8 cellular contexts compared by ENCODE assay signal in genomic region chr6:111871207-111871606, GRCh38. TPM values are rescaled to one million over a fixed set of nuclear protein-coding genes. Genes with fewer than 3 reads are reported as not detected.
DNase-seq lines count a peak whose midpoint lies in the region; ATAC-seq and TF ChIP-seq lines count a peak whose summit lies in the region.

No MANE protein-coding gene starts in this region.

- H3K36me3 Mint-ChIP-seq in brain, result peaks cover 23% of the 10 kb centered on the region

- no peaks in the 10 kb centered on the region for H3K9me3 Mint-ChIP-seq in brain

- H3K36me3 ChIP-seq in NT2/D1 (ENCODE audit: insufficient read depth, insufficient read length, low read length) (no peaks in the 10 kb centered on the region), mucosa of descending colon (ENCODE audit: low read depth) (no peaks in the 10 kb centered on the region)

- TF ChIP-seq CTCF in GM10248 (IDR thresholded peaks at IDR 0.05; ENCODE audit: control extremely low read depth, extremely low read depth, low read depth, missing control alignments) (no peak), brain (conservative IDR thresholded peaks at IDR 0.05) (no peak), mucosa of descending colon (IDR thresholded peaks at IDR 0.05) (no peak), lower leg skin (IDR thresholded peaks at IDR 0.05) (no peak)

- ATAC-seq in mucosa of descending colon (peak; percentile 3), HG03354 (IDR thresholded peaks at IDR 0.05; ENCODE audit: poor library complexity, severe bottlenecking, unreplicated experiment) (no peak), HG02588 (IDR thresholded peaks at IDR 0.05; ENCODE audit: unreplicated experiment) (no peak)

- H3K9me3 ChIP-seq in NT2/D1 (ENCODE audit: insufficient read depth, low read length) (no peaks in the 10 kb centered on the region), mucosa of descending colon (no peaks in the 10 kb centered on the region)

- H3K9ac ChIP-seq in NT2/D1 (ENCODE audit: insufficient read length, low read depth), result no peak overlapping the region

- DNase-seq in GM10248 (ENCODE audit: extremely low spot score), result peak; percentile 21
- no peak for DNase-seq in NT2/D1 (ENCODE audit: low read depth, low spot score)
- no peak for DNase-seq in mucosa of descending colon
- no peak for DNase-seq in lower leg skin (ENCODE audit: low spot score in 2 of 2)
- DNase-seq in middle frontal gyrus (ENCODE audit: extremely low spot score, low spot score), result no peak

- H3K27ac Mint-ChIP-seq in brain, result peak overlapping the region; percentile 97 to 99 (median 98)

- WGBS in lower leg skin, 2 donors, result 27 to 40% methylated on average over 3 of the region's 3 CpGs

- H3K4me1 ChIP-seq in NT2/D1 (ENCODE audit: insufficient read depth, insufficient read length) (no peaks in the 10 kb centered on the region), mucosa of descending colon (ENCODE audit: low read depth) (peaks cover 5% of the 10 kb centered on the region)

- H3K4me1 Mint-ChIP-seq in brain, result peaks cover 22% of the 10 kb centered on the region

- CTCF ChIA-PET in GM10248 (lab: Yijun Ruan, JAX), result interaction anchor here (0.7 to 1.6 kb wide), 5 partner anchors 10 to 158 kb away, joined by 3 to 6 read pairs (median 3); no protein-coding TSS in a partner anchor

- H3K27me3 Mint-ChIP-seq in brain, result peaks cover 12% of the 10 kb centered on the region

- intact Hi-C loops in mucosa of descending colon (cut with DNase I, micrococcal nuclease), result no loop called here
- intact Hi-C loops in lower leg skin (cut with DNase I; ENCODE audit: low total_unique reads), result no loop called here

- TF ChIP-seq POLR2A in lower leg skin (IDR thresholded peaks at IDR 0.05), result no peak

- H3K4me3 Mint-ChIP-seq in brain, result peak overlapping the region; percentile 94 to 98 (median 95)

- peaks cover 25% of the 10 kb centered on the region for H3K27me3 ChIP-seq in NT2/D1 (ENCODE audit: insufficient read depth, insufficient read length)

- POLR2A ChIA-PET in GM10248 (lab: Yijun Ruan, JAX), result no interaction called here

- H3K4me3 ChIP-seq in NT2/D1 (ENCODE audit: insufficient read length, low read depth) (peak overlapping the region; percentile 60), mucosa of descending colon (no peak overlapping the region), lower leg skin (ENCODE audit: low read depth, poor library complexity, severe bottlenecking) (no peak overlapping the region)

RNA-seq across cellular contexts. Expression of gene FYN, which starts 2.0 kb away (rescaled TPM):
- 338 TPM for polyA plus RNA-seq in brain (ENCODE audit: insufficient read depth, low read depth, low replicate concordance)
- 10 to 100 TPM; 15.0 to 63.0 (median 24.8) TPM for total RNA-seq in mucosa of descending colon
- 10 to 100 TPM; 56.3 to 96.4 (median 81.8) TPM for total RNA-seq in lower leg skin
